ENCODE assay signal across 8 cellular contexts in genomic region chr1:213988639-213989070, GRCh38. TPM values are rescaled to one million over a fixed set of nuclear protein-coding genes. Genes with fewer than 3 reads are reported as not detected.
A peak's percentile ranks its signal among the peaks of the same experiment; 100 is the strongest.
DNase-seq lines count a peak whose midpoint lies in the region; ATAC-seq and TF ChIP-seq lines count a peak whose summit lies in the region.

No MANE protein-coding gene starts in this region.

- H3K27me3 ChIP-seq in esophagus muscularis mucosa = peaks cover 0 to 73% (median 35%) of the 10 kb centered on the region in 4 donors
- H3K27me3 ChIP-seq in neuron (ENCODE audit: insufficient read depth, low read length) = peaks cover 34% of the 10 kb centered on the region

- H3K4me1 ChIP-seq in esophagus muscularis mucosa (peaks cover 15 to 46% (median 42%) of the 10 kb centered on the region in 4 donors), neuron (ENCODE audit: insufficient read depth, low read length) (peaks cover 44% of the 10 kb centered on the region)

- intact Hi-C loops in esophagus muscularis mucosa (cut with DNase I) = no loop called here

- H2AFZ ChIP-seq in neuron (ENCODE audit: low read depth, low read length) = peak overlapping the region; percentile 92

- 2% methylated on average over 19 of the region's 19 CpGs for WGBS in esophagus muscularis mucosa

- H3K9me3 ChIP-seq in esophagus muscularis mucosa (no peaks in the 10 kb centered on the region), neuron (ENCODE audit: low read length) (no peaks in the 10 kb centered on the region)

- H3K27ac ChIP-seq in esophagus muscularis mucosa (replicated peaks in 1 of 4) = peak overlapping the region; percentile 73 to 84 (median 76)

- peak; percentile 34 for DNase-seq in NCI-H2171 treated with DMSO at 0.1 percent for 48 hours (lab: John Stamatoyannopoulos, UW)
- no peak for DNase-seq in NCI-H2171 (lab: John Stamatoyannopoulos, UW)
- DNase-seq in RPMI8226 = peak; percentile 20
- DNase-seq in esophagus muscularis mucosa (ENCODE audit: extremely low spot score) = no peak
- no peak for DNase-seq in ecto neural progenitor cell (ENCODE audit: low spot score)
- DNase-seq in cerebellar cortex (ENCODE audit: low spot score) = no peak

- no peak for TF ChIP-seq CTCF in esophagus muscularis mucosa (IDR thresholded peaks at IDR 0.05)

- no peak for TF ChIP-seq POLR2A in esophagus muscularis mucosa (IDR thresholded peaks at IDR 0.05; ENCODE audit: low read depth)

- TF ChIP-seq EP300 in esophagus muscularis mucosa (IDR thresholded peaks at IDR 0.05) = no peak

- H3K36me3 ChIP-seq in esophagus muscularis mucosa = no peaks in the 10 kb centered on the region
- no peaks in the 10 kb centered on the region for H3K36me3 ChIP-seq in neuron (ENCODE audit: insufficient read depth, low read length)

- no peak for ATAC-seq in HG03521 (IDR thresholded peaks at IDR 0.05; ENCODE audit: unreplicated experiment)

- H3K4me3 ChIP-seq in esophagus muscularis mucosa (peak overlapping the region; percentile 65 to 69 (median 68)), neuron (ENCODE audit: low read length) (peak overlapping the region; percentile 86)

RNA-seq across cellular contexts. Expression of gene PROX1, which starts 0.9 kb away (rescaled TPM):
- 1 to 10 TPM; 2.0 to 5.3 (median 2.5) TPM for total RNA-seq in esophagus muscularis mucosa

Comparison
In these comparisons a context has a peak if more than half of its experiments do, and no peak if none do; other contexts are left out.
1. DNase-seq: peak in NCI-H2171 treated with DMSO at 0.1 percent for 48 hours (single experiment) and RPMI8226 (single experiment); none in NCI-H2171 (single experiment), esophagus muscularis mucosa (single experiment), ecto neural progenitor cell (single experiment) and cerebellar cortex (single experiment).